Comparison of ENCODE assay signal across 1 cellular context in the genomic region with DNA sequence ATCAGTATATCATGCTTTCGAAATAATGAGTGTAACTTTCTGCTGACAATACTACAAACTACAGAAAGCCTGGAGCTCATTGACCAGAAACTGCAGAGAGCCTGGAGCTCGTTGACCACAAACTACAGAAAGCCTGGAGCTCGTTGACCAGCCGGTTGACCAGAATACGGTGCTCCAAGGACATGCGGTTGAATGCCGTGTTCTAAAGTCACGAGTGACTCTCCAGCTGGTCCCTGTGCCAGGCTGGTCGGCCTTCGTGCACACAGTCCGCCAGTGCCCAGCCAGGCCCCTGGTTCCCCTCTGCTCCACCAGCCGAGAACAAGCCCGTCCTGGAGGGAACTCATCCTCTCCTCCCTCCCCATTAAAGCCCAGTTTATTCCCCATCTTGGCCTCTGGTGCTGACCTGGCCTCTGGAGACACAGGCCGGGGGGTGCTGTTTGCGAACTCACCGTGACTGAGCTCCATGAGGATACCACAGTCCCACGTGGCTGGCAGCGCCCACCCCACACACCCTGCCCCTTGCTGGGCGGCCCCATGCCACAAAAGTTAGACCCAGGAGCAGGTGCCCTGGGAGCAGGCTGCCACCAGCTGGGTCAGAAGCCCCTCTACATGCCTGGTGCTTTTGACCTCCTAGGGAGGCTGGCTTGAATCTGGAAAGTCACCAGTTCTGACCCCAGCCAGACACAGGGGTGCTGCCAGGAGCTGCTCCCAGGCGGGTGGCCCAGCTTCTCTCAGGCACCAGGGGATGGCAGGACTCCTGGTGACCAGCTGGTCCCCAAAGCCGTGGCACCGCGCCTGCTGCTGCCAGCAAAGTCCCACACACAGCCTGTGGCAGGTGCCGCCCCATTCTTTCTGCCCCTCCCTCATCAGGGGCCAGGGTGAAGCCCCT.
TF ChIP-seq lines count a peak whose summit lies in the region.

No MANE protein-coding gene starts in this region.

TF ChIP-seq in K562, 482 proteins besides CTCF, POLR2A, EP300 and RAD21:
- TF ChIP-seq RFX5 (IDR thresholded peaks at IDR 0.05; ENCODE audit: low read depth, low read length) (no peak), POLR2B (IDR thresholded peaks at IDR 0.05; ENCODE audit: low read depth, partially characterized antibody) (peak; percentile 42), POLR2G (IDR thresholded peaks at IDR 0.05; ENCODE audit: low read depth, low read length) (peak; percentile 65; the same call in 1 of the 2 replicates)
- TF ChIP-seq, protein P1, sequence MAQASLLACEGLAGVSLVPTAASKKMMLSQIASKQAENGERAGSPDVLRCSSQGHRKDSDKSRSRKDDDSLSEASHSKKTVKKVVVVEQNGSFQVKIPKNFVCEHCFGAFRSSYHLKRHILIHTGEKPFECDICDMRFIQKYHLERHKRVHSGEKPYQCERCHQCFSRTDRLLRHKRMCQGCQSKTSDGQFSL (CRISPR knock-in tag; IDR thresholded peaks at IDR 0.05), result peak; percentile 30; the same call in 1 of the 2 replicates
- TF ChIP-seq, protein P1 (tag; IDR thresholded peaks at IDR 0.05), result no peak
